In the genomic region with DNA sequence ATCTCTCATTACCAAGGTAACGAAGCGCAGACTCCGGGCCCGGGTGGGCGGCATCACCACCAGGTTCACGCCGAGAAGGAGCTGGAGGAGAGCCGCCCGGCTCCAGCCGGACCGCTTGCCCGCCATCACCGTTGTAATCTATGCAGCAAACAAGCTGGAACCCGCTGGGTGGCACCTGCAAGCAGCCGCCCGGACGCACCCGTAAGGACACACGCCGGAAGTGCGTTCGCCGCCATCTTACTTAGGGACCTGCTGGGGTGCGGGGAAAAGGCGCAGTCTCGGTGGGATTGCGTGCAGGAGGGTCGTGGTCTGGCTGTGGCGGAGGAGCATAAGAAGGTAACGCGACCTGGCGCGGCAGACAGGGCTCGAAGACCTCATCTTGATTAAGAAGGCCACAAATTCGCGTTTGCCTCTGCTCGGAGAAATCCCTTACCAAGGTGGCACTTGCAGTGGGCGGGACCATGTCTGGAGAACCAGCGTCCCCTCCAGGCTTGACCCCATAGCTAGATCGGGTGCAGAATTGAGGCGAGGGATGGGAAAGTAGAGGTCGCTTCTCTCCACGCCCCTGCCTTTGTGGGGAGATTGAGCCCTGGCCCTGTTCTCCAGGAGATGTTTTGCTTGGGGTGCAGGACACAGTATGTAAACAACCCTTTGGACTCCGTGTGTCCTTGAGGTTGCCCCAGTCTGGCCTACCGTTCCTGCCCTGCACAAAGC, we compare ENCODE assay signal across 1 cellular context.
TF ChIP-seq lines count a peak whose summit lies in the region.

A gene with protein sequence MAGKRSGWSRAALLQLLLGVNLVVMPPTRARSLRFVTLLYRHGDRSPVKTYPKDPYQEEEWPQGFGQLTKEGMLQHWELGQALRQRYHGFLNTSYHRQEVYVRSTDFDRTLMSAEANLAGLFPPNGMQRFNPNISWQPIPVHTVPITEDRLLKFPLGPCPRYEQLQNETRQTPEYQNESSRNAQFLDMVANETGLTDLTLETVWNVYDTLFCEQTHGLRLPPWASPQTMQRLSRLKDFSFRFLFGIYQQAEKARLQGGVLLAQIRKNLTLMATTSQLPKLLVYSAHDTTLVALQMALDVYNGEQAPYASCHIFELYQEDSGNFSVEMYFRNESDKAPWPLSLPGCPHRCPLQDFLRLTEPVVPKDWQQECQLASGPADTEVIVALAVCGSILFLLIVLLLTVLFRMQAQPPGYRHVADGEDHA (minus strand): TSS at position 151 of the 714 bp plus-strand sequence. CDS start 25 bp downstream, at position 126.

TF ChIP-seq in HEK293, 187 proteins besides CTCF, POLR2A, EP300 and RAD21 (continued from another document and continues in another):
- TF ChIP-seq SCRT1 (tag by site-specific recombination; IDR thresholded peaks at IDR 0.05; ENCODE audit: borderline replicate concordance) (0 out of 2 replicates have a peak, but pooled peaks have one; percentile 53), KLF10 (tag by site-specific recombination; IDR thresholded peaks at IDR 0.05) (peak; percentile 42), ZNF76 (tag by site-specific recombination; IDR thresholded peaks at IDR 0.05; ENCODE audit: borderline replicate concordance, low read depth) (peak; percentile 92), GLIS2 (tag by site-specific recombination; IDR thresholded peaks at IDR 0.05) (peak; percentile 75), ZNF157 (tag by site-specific recombination; IDR thresholded peaks at IDR 0.05) (no peak), ZNF629 (tag by site-specific recombination; IDR thresholded peaks at IDR 0.05) (peak; percentile 72), ZNF146 (tag by site-specific recombination; IDR thresholded peaks at IDR 0.05) (peak; percentile 18; the same call in 1 of the 2 replicates), ZNF660 (tag by site-specific recombination; IDR thresholded peaks at IDR 0.05) (peak; percentile 96), TCF7L2 (IDR thresholded peaks at IDR 0.05; ENCODE audit: borderline replicate concordance, low read depth, low read length) (no peak), ZNF266 (tag by site-specific recombination; IDR thresholded peaks at IDR 0.05; ENCODE audit: low read depth) (no peak), SP3 (tag by site-specific recombination; IDR thresholded peaks at IDR 0.05) (peak; percentile 95), ZSCAN30 (tag by site-specific recombination; IDR thresholded peaks at IDR 0.05) (peak; percentile 82), ZNF350 (tag by site-specific recombination; IDR thresholded peaks at IDR 0.05) (no peak), KLF8 (tag by site-specific recombination; IDR thresholded peaks at IDR 0.05) (peak; percentile 85), OVOL3 (tag by site-specific recombination; IDR thresholded peaks at IDR 0.05) (peak; percentile 21; the same call in 1 of the 2 replicates), ZNF239 (tag by site-specific recombination; IDR thresholded peaks at IDR 0.05) (peak; percentile 39; the same call in 1 of the 2 replicates), ZNF48 (tag by site-specific recombination; IDR thresholded peaks at IDR 0.05) (no peak), HOXC10 (CRISPR knock-in tag; IDR thresholded peaks at IDR 0.05) (no peak; the same call in 1 of the 2 replicates), ZNF585B (tag by site-specific recombination; IDR thresholded peaks at IDR 0.05) (no peak), RBAK (tag by site-specific recombination; IDR thresholded peaks at IDR 0.05) (no peak), ZNF768 (tag by site-specific recombination; IDR thresholded peaks at IDR 0.05) (no peak), ZNF24 (tag by site-specific recombination; IDR thresholded peaks at IDR 0.05) (peak; percentile 77; the same call in 1 of the 2 replicates), ZNF324 (tag by site-specific recombination; IDR thresholded peaks at IDR 0.05) (peak; percentile 94), ZNF19 (tag by site-specific recombination; IDR thresholded peaks at IDR 0.05; ENCODE audit: low read depth) (no peak), ZNF514 (tag by site-specific recombination; IDR thresholded peaks at IDR 0.05) (no peak), ZBTB21 (tag by site-specific recombination; IDR thresholded peaks at IDR 0.05) (peak; percentile 73), GLIS1 (tag by site-specific recombination; IDR thresholded peaks at IDR 0.05) (no peak), ZNF223 (tag by site-specific recombination; IDR thresholded peaks at IDR 0.05) (no peak), ZBTB1 (tag by site-specific recombination; IDR thresholded peaks at IDR 0.05) (peak; percentile 85), ZNF843 (tag by site-specific recombination; IDR thresholded peaks at IDR 0.05) (peak; percentile 79), ZNF274 (IDR thresholded peaks at IDR 0.05; ENCODE audit: low read length) (no peak), ZNF274 (tag by site-specific recombination; IDR thresholded peaks at IDR 0.05; ENCODE audit: borderline replicate concordance) (no peak), ZNF664 (tag by site-specific recombination; IDR thresholded peaks at IDR 0.05) (no peak), TRIM28 (IDR thresholded peaks at IDR 0.05; ENCODE audit: borderline replicate concordance, low read length) (peak; percentile 94)
- TF ChIP-seq, protein P1, sequence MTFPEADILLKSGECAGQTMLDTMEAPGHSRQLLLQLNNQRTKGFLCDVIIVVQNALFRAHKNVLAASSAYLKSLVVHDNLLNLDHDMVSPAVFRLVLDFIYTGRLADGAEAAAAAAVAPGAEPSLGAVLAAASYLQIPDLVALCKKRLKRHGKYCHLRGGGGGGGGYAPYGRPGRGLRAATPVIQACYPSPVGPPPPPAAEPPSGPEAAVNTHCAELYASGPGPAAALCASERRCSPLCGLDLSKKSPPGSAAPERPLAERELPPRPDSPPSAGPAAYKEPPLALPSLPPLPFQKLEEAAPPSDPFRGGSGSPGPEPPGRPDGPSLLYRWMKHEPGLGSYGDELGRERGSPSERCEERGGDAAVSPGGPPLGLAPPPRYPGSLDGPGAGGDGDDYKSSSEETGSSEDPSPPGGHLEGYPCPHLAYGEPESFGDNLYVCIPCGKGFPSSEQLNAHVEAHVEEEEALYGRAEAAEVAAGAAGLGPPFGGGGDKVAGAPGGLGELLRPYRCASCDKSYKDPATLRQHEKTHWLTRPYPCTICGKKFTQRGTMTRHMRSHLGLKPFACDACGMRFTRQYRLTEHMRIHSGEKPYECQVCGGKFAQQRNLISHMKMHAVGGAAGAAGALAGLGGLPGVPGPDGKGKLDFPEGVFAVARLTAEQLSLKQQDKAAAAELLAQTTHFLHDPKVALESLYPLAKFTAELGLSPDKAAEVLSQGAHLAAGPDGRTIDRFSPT (tag by site-specific recombination; IDR thresholded peaks at IDR 0.05) = peak; percentile 84
- TF ChIP-seq, protein P2, sequence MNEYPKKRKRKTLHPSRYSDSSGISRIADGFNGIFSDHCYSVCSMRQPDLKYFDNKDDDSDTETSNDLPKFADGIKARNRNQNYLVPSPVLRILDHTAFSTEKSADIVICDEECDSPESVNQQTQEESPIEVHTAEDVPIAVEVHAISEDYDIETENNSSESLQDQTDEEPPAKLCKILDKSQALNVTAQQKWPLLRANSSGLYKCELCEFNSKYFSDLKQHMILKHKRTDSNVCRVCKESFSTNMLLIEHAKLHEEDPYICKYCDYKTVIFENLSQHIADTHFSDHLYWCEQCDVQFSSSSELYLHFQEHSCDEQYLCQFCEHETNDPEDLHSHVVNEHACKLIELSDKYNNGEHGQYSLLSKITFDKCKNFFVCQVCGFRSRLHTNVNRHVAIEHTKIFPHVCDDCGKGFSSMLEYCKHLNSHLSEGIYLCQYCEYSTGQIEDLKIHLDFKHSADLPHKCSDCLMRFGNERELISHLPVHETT (tag by site-specific recombination; IDR thresholded peaks at IDR 0.05) = peak; percentile 90
- TF ChIP-seq, protein P3, sequence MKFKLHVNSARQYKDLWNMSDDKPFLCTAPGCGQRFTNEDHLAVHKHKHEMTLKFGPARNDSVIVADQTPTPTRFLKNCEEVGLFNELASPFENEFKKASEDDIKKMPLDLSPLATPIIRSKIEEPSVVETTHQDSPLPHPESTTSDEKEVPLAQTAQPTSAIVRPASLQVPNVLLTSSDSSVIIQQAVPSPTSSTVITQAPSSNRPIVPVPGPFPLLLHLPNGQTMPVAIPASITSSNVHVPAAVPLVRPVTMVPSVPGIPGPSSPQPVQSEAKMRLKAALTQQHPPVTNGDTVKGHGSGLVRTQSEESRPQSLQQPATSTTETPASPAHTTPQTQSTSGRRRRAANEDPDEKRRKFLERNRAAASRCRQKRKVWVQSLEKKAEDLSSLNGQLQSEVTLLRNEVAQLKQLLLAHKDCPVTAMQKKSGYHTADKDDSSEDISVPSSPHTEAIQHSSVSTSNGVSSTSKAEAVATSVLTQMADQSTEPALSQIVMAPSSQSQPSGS (tag by site-specific recombination; IDR thresholded peaks at IDR 0.05; ENCODE audit: low read depth) = no peak
- TF ChIP-seq, protein P4, sequence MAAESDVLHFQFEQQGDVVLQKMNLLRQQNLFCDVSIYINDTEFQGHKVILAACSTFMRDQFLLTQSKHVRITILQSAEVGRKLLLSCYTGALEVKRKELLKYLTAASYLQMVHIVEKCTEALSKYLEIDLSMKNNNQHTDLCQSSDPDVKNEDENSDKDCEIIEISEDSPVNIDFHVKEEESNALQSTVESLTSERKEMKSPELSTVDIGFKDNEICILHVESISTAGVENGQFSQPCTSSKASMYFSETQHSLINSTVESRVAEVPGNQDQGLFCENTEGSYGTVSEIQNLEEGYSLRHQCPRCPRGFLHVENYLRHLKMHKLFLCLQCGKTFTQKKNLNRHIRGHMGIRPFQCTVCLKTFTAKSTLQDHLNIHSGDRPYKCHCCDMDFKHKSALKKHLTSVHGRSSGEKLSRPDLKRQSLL (tag by site-specific recombination; IDR thresholded peaks at IDR 0.05) = peak; percentile 34; the same call in 1 of the 2 replicates
- TF ChIP-seq, protein P5, sequence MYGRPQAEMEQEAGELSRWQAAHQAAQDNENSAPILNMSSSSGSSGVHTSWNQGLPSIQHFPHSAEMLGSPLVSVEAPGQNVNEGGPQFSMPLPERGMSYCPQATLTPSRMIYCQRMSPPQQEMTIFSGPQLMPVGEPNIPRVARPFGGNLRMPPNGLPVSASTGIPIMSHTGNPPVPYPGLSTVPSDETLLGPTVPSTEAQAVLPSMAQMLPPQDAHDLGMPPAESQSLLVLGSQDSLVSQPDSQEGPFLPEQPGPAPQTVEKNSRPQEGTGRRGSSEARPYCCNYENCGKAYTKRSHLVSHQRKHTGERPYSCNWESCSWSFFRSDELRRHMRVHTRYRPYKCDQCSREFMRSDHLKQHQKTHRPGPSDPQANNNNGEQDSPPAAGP (tag by site-specific recombination; IDR thresholded peaks at IDR 0.05) = peak; percentile 91
- TF ChIP-seq, protein P6, sequence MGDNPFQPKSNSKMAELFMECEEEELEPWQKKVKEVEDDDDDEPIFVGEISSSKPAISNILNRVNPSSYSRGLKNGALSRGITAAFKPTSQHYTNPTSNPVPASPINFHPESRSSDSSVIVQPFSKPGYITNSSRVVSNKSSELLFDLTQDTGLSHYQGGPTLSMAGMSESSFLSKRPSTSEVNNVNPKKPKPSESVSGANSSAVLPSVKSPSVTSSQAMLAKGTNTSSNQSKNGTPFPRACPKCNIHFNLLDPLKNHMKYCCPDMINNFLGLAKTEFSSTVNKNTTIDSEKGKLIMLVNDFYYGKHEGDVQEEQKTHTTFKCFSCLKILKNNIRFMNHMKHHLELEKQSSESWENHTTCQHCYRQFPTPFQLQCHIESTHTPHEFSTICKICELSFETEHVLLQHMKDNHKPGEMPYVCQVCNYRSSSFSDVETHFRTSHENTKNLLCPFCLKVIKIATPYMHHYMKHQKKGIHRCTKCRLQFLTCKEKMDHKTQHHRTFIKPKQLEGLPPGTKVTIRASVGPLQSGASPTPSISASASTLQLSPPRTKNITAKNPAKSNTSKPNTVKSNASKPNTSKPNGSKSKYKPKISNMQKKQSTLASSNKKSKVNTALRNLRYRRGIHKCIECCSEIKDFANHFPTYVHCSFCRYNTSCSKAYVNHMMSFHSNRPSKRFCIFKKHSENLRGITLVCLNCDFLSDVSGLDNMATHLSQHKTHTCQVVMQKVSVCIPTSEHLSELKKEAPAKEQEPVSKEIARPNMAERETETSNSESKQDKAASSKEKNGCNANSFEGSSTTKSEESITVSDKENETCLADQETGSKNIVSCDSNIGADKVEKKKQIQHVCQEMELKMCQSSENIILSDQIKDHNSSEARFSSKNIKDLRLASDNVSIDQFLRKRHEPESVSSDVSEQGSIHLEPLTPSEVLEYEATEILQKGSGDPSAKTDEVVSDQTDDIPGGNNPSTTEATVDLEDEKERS (tag by site-specific recombination; IDR thresholded peaks at IDR 0.05) = peak; percentile 35; the same call in 1 of the 2 replicates
- TF ChIP-seq, protein P7, sequence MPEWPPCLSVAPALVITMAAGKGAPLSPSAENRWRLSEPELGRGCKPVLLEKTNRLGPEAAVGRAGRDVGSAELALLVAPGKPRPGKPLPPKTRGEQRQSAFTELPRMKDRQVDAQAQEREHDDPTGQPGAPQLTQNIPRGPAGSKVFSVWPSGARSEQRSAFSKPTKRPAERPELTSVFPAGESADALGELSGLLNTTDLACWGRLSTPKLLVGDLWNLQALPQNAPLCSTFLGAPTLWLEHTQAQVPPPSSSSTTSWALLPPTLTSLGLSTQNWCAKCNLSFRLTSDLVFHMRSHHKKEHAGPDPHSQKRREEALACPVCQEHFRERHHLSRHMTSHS (tag by site-specific recombination; IDR thresholded peaks at IDR 0.05) = 0 out of 2 replicates have a peak, but pooled peaks have one; percentile 4
- TF ChIP-seq, protein P8, sequence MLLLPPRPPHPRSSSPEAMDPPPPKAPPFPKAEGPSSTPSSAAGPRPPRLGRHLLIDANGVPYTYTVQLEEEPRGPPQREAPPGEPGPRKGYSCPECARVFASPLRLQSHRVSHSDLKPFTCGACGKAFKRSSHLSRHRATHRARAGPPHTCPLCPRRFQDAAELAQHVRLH (tag by site-specific recombination; IDR thresholded peaks at IDR 0.05) = peak; percentile 82; the same call in 1 of the 2 replicates
- TF ChIP-seq, protein P9, sequence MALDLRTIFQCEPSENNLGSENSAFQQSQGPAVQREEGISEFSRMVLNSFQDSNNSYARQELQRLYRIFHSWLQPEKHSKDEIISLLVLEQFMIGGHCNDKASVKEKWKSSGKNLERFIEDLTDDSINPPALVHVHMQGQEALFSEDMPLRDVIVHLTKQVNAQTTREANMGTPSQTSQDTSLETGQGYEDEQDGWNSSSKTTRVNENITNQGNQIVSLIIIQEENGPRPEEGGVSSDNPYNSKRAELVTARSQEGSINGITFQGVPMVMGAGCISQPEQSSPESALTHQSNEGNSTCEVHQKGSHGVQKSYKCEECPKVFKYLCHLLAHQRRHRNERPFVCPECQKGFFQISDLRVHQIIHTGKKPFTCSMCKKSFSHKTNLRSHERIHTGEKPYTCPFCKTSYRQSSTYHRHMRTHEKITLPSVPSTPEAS (tag by site-specific recombination; IDR thresholded peaks at IDR 0.05) = peak; percentile 63
- TF ChIP-seq, protein P10, sequence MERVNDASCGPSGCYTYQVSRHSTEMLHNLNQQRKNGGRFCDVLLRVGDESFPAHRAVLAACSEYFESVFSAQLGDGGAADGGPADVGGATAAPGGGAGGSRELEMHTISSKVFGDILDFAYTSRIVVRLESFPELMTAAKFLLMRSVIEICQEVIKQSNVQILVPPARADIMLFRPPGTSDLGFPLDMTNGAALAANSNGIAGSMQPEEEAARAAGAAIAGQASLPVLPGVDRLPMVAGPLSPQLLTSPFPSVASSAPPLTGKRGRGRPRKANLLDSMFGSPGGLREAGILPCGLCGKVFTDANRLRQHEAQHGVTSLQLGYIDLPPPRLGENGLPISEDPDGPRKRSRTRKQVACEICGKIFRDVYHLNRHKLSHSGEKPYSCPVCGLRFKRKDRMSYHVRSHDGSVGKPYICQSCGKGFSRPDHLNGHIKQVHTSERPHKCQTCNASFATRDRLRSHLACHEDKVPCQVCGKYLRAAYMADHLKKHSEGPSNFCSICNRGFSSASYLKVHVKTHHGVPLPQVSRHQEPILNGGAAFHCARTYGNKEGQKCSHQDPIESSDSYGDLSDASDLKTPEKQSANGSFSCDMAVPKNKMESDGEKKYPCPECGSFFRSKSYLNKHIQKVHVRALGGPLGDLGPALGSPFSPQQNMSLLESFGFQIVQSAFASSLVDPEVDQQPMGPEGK (tag by site-specific recombination; IDR thresholded peaks at IDR 0.05) = peak; percentile 75
